ENCODE assay signal across 17 cellular contexts in the genomic region with DNA sequence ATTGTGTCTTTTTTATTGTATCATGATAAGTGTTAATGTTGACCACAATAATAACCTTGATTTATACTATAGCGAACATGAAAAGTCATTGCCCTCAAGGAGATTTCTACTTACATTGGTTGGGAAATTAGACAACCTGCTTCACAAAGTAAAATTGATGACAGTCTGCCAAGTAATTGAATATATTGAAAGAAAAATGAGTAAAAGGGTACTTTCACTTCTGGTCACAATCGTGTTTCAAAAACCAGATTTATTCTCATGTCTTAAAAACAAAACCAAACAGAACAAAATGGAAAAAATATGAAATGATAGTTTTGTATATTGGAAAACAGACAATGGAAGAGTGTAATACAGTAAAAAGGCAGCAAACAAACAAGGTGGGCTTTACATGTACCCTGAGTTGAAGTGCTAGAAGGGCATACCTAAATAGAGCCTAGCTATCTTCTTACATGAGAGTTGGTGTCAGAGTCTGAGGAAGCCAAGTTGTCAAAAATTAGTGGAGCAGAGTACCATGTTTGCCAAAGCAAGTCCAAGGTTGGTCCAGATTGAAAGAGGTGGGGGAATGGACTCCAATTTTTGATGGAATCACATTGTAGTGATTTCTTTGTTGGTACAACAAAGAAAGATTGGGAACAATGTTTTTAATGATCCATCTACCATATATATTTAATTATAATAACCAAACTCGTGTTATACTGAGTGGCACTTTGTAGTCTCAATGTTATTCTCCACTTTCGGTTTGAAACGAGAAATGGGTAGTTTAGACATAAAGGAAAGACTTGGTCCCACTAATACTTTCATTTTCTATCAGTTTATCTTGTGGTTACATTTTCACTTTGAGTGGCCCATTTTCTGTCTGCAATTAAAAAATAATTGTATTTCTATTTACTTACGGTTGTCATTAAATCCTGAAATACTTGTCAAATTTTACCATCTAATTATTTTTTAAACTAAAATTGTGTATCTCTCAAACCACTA.
DNase-seq lines count a peak whose midpoint lies in the region; ATAC-seq and TF ChIP-seq lines count a peak whose summit lies in the region.
"Had no signal": no experiment of that assay in that cellular context is flagged by ENCODE, and none has a peak within 500 bp of the region (broad histone marks: within the 10 kb centered on the region; RNA-seq: fewer than 3 reads in every experiment).

No MANE protein-coding gene starts in this region.

- CTCF ChIA-PET in T-cell (lab: Charles Lee): no interaction called here

- H3K36me3 ChIP-seq in MM.1S (replicated peaks; ENCODE audit: insufficient read depth, low read length): no peaks in the 10 kb centered on the region
- H3K36me3 ChIP-seq in body of pancreas (replicated peaks in 1 of 2; ENCODE audit: insufficient read depth in 1 of 2, low read depth in 2 of 2): no peaks in the 10 kb centered on the region

- peaks cover 4% of the 10 kb centered on the region for H3K4me1 ChIP-seq in MM.1S (ENCODE audit: low read length)
- no peaks in the 10 kb centered on the region for H3K4me1 ChIP-seq in body of pancreas

- H3K27ac ChIP-seq in MM.1S (ENCODE audit: low read length) (no peak overlapping the region), body of pancreas (no peak overlapping the region)

- DNase-seq in MM.1S: peak; percentile 74
- DNase-seq in NCI-H128 (lab: John Stamatoyannopoulos, UW; ENCODE audit: unreplicated experiment): no peak
- DNase-seq in NCI-H69 (lab: John Stamatoyannopoulos, UW): no peak
- no peak for DNase-seq in body of pancreas
- DNase-seq in T-cell: no peak
- DNase-seq: activated CD8-positive, alpha-beta memory T cell treated with anti-CD3 and anti-CD28 coated beads for 24 hours; DMS53; effector CD8-positive, alpha-beta T cell; GOT3; mesendoderm; NCI-H2171 had no signal

- no peak for TF ChIP-seq CTCF in MM.1S (IDR thresholded peaks at IDR 0.05; ENCODE audit: low read length)
- TF ChIP-seq CTCF in body of pancreas (IDR thresholded peaks at IDR 0.05): no peak

- peaks cover 20% of the 10 kb centered on the region for H3K27me3 ChIP-seq in MM.1S (replicated peaks; ENCODE audit: insufficient read depth, low read length)
- H3K27me3 ChIP-seq in body of pancreas: no peaks in the 10 kb centered on the region

- no peaks in the 10 kb centered on the region for H4K20me1 ChIP-seq in MM.1S (ENCODE audit: insufficient read depth, low read length)

- no peak overlapping the region for H2AFZ ChIP-seq in MM.1S (ENCODE audit: low read length)

- H3F3A ChIP-seq in MM.1S (ENCODE audit: insufficient read depth, low read length): no peaks in the 10 kb centered on the region

- no peaks in the 10 kb centered on the region for H3K9me3 ChIP-seq in MM.1S (replicated peaks; ENCODE audit: insufficient read depth, low read length)
- no peaks in the 10 kb centered on the region for H3K9me3 ChIP-seq in body of pancreas

- H3K27me3 Mint-ChIP-seq in T-cell: no peaks in the 10 kb centered on the region
- H3K27me3 Mint-ChIP-seq: B cell; stimulated activated naive CD8-positive, alpha-beta T cell treated with anti-CD3 and anti-CD28 coated beads, Interleukin-15, Interleukin-2, amounts not matched to agents 100 ng/mL and 50 ng/mL, for 24 hours had no signal

- TF ChIP-seq POLR2A in body of pancreas (IDR thresholded peaks at IDR 0.05): no peak

- H3K4me2 ChIP-seq in MM.1S (ENCODE audit: low read depth, low read length): peak overlapping the region; percentile 45; the same call in 1 of the 2 replicates

- POLR2A ChIA-PET in T-cell (lab: Charles Lee): no interaction called here

- no peak overlapping the region for H3K4me3 ChIP-seq in MM.1S (ENCODE audit: low read length)
- no peak overlapping the region for H3K4me3 ChIP-seq in body of pancreas

- ATAC-seq in GM18861 (IDR thresholded peaks at IDR 0.05; ENCODE audit: unreplicated experiment) (peak; percentile 87), GM21529 (IDR thresholded peaks at IDR 0.05; ENCODE audit: unreplicated experiment) (peak; percentile 74), HG03025 (IDR thresholded peaks at IDR 0.05; ENCODE audit: low FRiP score, unreplicated experiment) (peak; percentile 83), body of pancreas (no peak), T-cell (replicated peaks in 1 of 4) (no peak)

- no peak overlapping the region for H3K9ac ChIP-seq in MM.1S (ENCODE audit: low read length)

- no peaks in the 10 kb centered on the region for H3K36me3 Mint-ChIP-seq in T-cell
- H3K36me3 Mint-ChIP-seq: brain had no signal

- H3K4me1 Mint-ChIP-seq in T-cell: peaks cover 0 to 2% (median 0%) of the 10 kb centered on the region in 3 donors
- H3K4me1 Mint-ChIP-seq: B cell, brain had no signal

- no peaks in the 10 kb centered on the region for H3K9me2 ChIP-seq in MM.1S (replicated peaks; ENCODE audit: insufficient read depth, low read length)

- no peaks in the 10 kb centered on the region for H3K79me2 ChIP-seq in MM.1S (ENCODE audit: low read length)

- intact Hi-C loops in body of pancreas (cut with DNase I): no loop called here

- H3K27ac Mint-ChIP-seq in T-cell: no peak overlapping the region
- H3K27ac Mint-ChIP-seq: B cell; brain; stimulated activated naive CD8-positive, alpha-beta T cell treated with anti-CD3 and anti-CD28 coated beads, Interleukin-15, Interleukin-2, amounts not matched to agents 100 ng/mL and 50 ng/mL, for 24 hours had no signal

- no peak overlapping the region for H3K4me3 Mint-ChIP-seq in T-cell
- H3K4me3 Mint-ChIP-seq: B cell; brain; stimulated activated naive CD8-positive, alpha-beta T cell treated with anti-CD3 and anti-CD28 coated beads, Interleukin-15, Interleukin-2, amounts not matched to agents 100 ng/mL and 50 ng/mL, for 24 hours had no signal

- H3K9me3 Mint-ChIP-seq in T-cell: peaks cover 0 to 8% (median 5%) of the 10 kb centered on the region in 3 donors
- H3K9me3 Mint-ChIP-seq: brain; stimulated activated naive CD8-positive, alpha-beta T cell treated with anti-CD3 and anti-CD28 coated beads, Interleukin-15, Interleukin-2, amounts not matched to agents 100 ng/mL and 50 ng/mL, for 24 hours had no signal

- 76 to 82% methylated on average over 6 of the region's 6 CpGs for WGBS in body of pancreas, 2 donors

Comparison
In these comparisons a context has a peak if more than half of its experiments do, and no peak if none do; other contexts are left out.
1. ATAC-seq: peak in GM18861 (single experiment), GM21529 (single experiment) and HG03025 (single experiment); none in body of pancreas (single experiment) and T-cell (0 of 4).